Comparison of ENCODE assay signal across 18 cellular contexts in genomic region chr1:196685506-196685905, GRCh38. TPM values are rescaled to one million over a fixed set of nuclear protein-coding genes. Genes with fewer than 3 reads are reported as not detected.
"Had no signal": no experiment of that assay in that cellular context is flagged by ENCODE, and none has a peak within 500 bp of the region (broad histone marks: within the 10 kb centered on the region; RNA-seq: fewer than 3 reads in every experiment).

No MANE protein-coding gene starts in this region.

- H3K27me3 ChIP-seq: dorsolateral prefrontal cortex, gastroesophageal sphincter, ovary, right atrium auricular region, suprapubic skin, thyroid gland had no signal

- H3K9me3 ChIP-seq: gastroesophageal sphincter, left ventricle myocardium inferior, lower lobe of right lung, ovary, right atrium auricular region, suprapubic skin, thyroid gland had no signal

- H3K4me3 ChIP-seq: dorsolateral prefrontal cortex, gastroesophageal sphincter, left ventricle myocardium inferior, lower lobe of right lung, ovary, right atrium auricular region, smooth muscle cell, suprapubic skin, thyroid gland had no signal

- DNase-seq: cortex of kidney; dorsolateral prefrontal cortex; effector memory CD4-positive, alpha-beta T cell; erythroblast; glutamatergic neuron; left ventricle myocardium inferior; lower lobe of right lung; natural killer cell; nucleus accumbens; ovary; stimulated activated CD4-positive, alpha-beta T cell treated with anti-CD3 and anti-CD28 coated beads, Interleukin-2, amount 100 ng/mL, for 48 hours; stimulated activated naive CD8-positive, alpha-beta T cell treated with anti-CD3 and anti-CD28 coated beads, Interleukin-15, Interleukin-2, amounts not matched to agents 100 U/mL and 50 U/mL, for 24 hours; thyroid gland had no signal

- H3K27ac ChIP-seq: dorsolateral prefrontal cortex, gastroesophageal sphincter, left ventricle myocardium inferior, lower lobe of right lung, ovary, right atrium auricular region, suprapubic skin, thyroid gland had no signal

- H3K36me3 ChIP-seq: left ventricle myocardium inferior, ovary had no signal

- H3K4me1 ChIP-seq: gastroesophageal sphincter, left ventricle myocardium inferior, lower lobe of right lung, right atrium auricular region, suprapubic skin, thyroid gland had no signal

- H3K4me2 ChIP-seq: smooth muscle cell had no signal

- ATAC-seq: gastroesophageal sphincter; lower lobe of right lung; natural killer cell; stimulated activated naive CD8-positive, alpha-beta T cell treated with anti-CD3 and anti-CD28 coated beads, Interleukin-15, Interleukin-2, amounts not matched to agents 100 U/mL and 50 U/mL, for 24 hours had no signal

RNA-seq across cellular contexts. Expression of gene CFH, which starts 33.7 kb away (rescaled TPM):
- total RNA-seq: neural crest cell had no signal
